In genomic region chr20:39829255-39829654, GRCh38 we compare ENCODE assay signal across 10 cellular contexts.
DNase-seq lines count a peak whose midpoint lies in the region; ATAC-seq and TF ChIP-seq lines count a peak whose summit lies in the region.
"Had no signal": no experiment of that assay in that cellular context is flagged by ENCODE, and none has a peak within 500 bp of the region (broad histone marks: within the 10 kb centered on the region; RNA-seq: fewer than 3 reads in every experiment).

No MANE protein-coding gene starts in this region.

- H3K4me1 Mint-ChIP-seq in WTC11, result peaks cover 18% of the 10 kb centered on the region

- H3K4me3 Mint-ChIP-seq in WTC11, result no peak overlapping the region

- CTCF ChIA-PET in HEK293T (lab: Yijun Ruan, JAX) (interaction anchor here (0.7 to 2.2 kb wide), 6 partner anchors 19 to 1134 kb away, joined by 3 to 21 read pairs (median 4); no protein-coding TSS in a partner anchor), WTC11 (lab: Charles Lee) (interaction anchor here (0.7 to 3.2 kb wide), 22 partner anchors 9 to 861 kb away, joined by 3 to 47 read pairs (median 4); no protein-coding TSS in a partner anchor)

- DNase-seq in HEK293T (ENCODE audit: extremely low spot score), result peak; percentile 12
- DNase-seq in WTC11 (ENCODE audit: low spot score), result peak; percentile 48
- peak; percentile 26 for DNase-seq in myocyte (ENCODE audit: low read depth)
- no peak for DNase-seq in NCI-H146 (lab: John Stamatoyannopoulos, UW)
- DNase-seq in MG63, result no peak
- DNase-seq in activated CD4-positive, CD25-positive, alpha-beta regulatory T cell treated with anti-CD3 and anti-CD28 coated beads, Interleukin-2, amount 50 U/mL, for 72 hours, result no peak
- DNase-seq: naive B cell had no signal

- H3K36me3 Mint-ChIP-seq in WTC11, result no peaks in the 10 kb centered on the region
- H3K36me3 Mint-ChIP-seq: naive B cell had no signal

- POLR2A ChIA-PET in HEK293T (lab: Yijun Ruan, JAX), result interaction anchor here (0.7 kb wide), 1 partner anchor 45 kb away, joined by 3 read pairs; no protein-coding TSS in a partner anchor
- POLR2A ChIA-PET in WTC11 (lab: Charles Lee), result no interaction called here

- H3K9me3 ChIP-seq in MG63, result no peaks in the 10 kb centered on the region

- TF ChIP-seq CTCF in GM12874 (IDR thresholded peaks at IDR 0.05; ENCODE audit: insufficient read depth, low read depth, low read length), result peak; percentile 34; the same call in 1 of the 2 replicates
- peak; percentile 25; the same call in 1 of the 2 replicates for TF ChIP-seq CTCF in WTC11 (IDR thresholded peaks at IDR 0.05)

- no peaks in the 10 kb centered on the region for H3K9me3 Mint-ChIP-seq in WTC11

- H3K27ac Mint-ChIP-seq in WTC11, result no peak overlapping the region

- ATAC-seq in WTC11, result peak; percentile 88
- no peak for ATAC-seq in GM19452 (IDR thresholded peaks at IDR 0.05; ENCODE audit: unreplicated experiment)
- ATAC-seq: HCT116 had no signal

- H3K36me3 ChIP-seq in MG63, result no peaks in the 10 kb centered on the region

- H3K27me3 ChIP-seq in MG63, result no peaks in the 10 kb centered on the region

- no peaks in the 10 kb centered on the region for H3K27me3 Mint-ChIP-seq in WTC11 (ENCODE audit: low read depth)
- H3K27me3 Mint-ChIP-seq: naive B cell had no signal

- no peak overlapping the region for H3K4me3 ChIP-seq in MG63

TF ChIP-seq in HEK293T, 16 proteins besides CTCF, POLR2A, EP300 and RAD21:
- no peak for TF ChIP-seq PKNOX1 (IDR thresholded peaks at IDR 0.05)
- TF ChIP-seq SP1 (IDR thresholded peaks at IDR 0.05), result no peak
- TF ChIP-seq TARDBP (IDR thresholded peaks at IDR 0.05), result no peak
- no peak for TF ChIP-seq FOXM1 (IDR thresholded peaks at IDR 0.05; ENCODE audit: borderline replicate concordance)
- TF ChIP-seq L3MBTL2 (conservative IDR thresholded peaks at IDR 0.05), result no peak
- TF ChIP-seq NFRKB (IDR thresholded peaks at IDR 0.05), result no peak
- TF ChIP-seq ZNF384 (IDR thresholded peaks at IDR 0.05), result no peak
- TF ChIP-seq BHLHE40 (IDR thresholded peaks at IDR 0.05; ENCODE audit: borderline replicate concordance), result no peak
- no peak for TF ChIP-seq ARNT (IDR thresholded peaks at IDR 0.05)
- TF ChIP-seq FOXA1 (IDR thresholded peaks at IDR 0.05), result no peak
- TF ChIP-seq SUZ12 (IDR thresholded peaks at IDR 0.05), result no peak
- TF ChIP-seq FOXK2 (IDR thresholded peaks at IDR 0.05), result no peak
- no peak for TF ChIP-seq LEF1 (IDR thresholded peaks at IDR 0.05; ENCODE audit: borderline replicate concordance)
- no peak for TF ChIP-seq CTBP1 (IDR thresholded peaks at IDR 0.05; ENCODE audit: borderline replicate concordance)
- TF ChIP-seq ELF4 (IDR thresholded peaks at IDR 0.05), result no peak
- no peak for TF ChIP-seq HDGF (IDR thresholded peaks at IDR 0.05; ENCODE audit: borderline replicate concordance)

TF ChIP-seq in WTC11, 78 proteins besides CTCF, POLR2A, EP300 and RAD21:
- TF ChIP-seq ZNF281 (CRISPR knock-in tag; IDR thresholded peaks at IDR 0.05) (no peak), NR1H2 (CRISPR knock-in tag; IDR thresholded peaks at IDR 0.05) (no peak), ATF2 (CRISPR knock-in tag; IDR thresholded peaks at IDR 0.05; ENCODE audit: borderline replicate concordance, low read depth) (no peak), ZBTB43 (CRISPR knock-in tag; IDR thresholded peaks at IDR 0.05) (no peak), ATF6 (CRISPR knock-in tag; IDR thresholded peaks at IDR 0.05) (no peak), ZNF532 (CRISPR knock-in tag; IDR thresholded peaks at IDR 0.05; ENCODE audit: borderline replicate concordance) (no peak), SOX15 (CRISPR knock-in tag; IDR thresholded peaks at IDR 0.05) (no peak)

Comparison
In these comparisons a context has a peak if more than half of its experiments do, and no peak if none do; other contexts are left out.
1. DNase-seq: peak in HEK293T (single experiment), WTC11 (single experiment) and myocyte (single experiment); none in NCI-H146 (single experiment), MG63 (single experiment) and activated CD4-positive, CD25-positive, alpha-beta regulatory T cell treated with anti-CD3 and anti-CD28 coated beads, Interleukin-2, amount 50 U/mL, for 72 hours (single experiment).